23 cellular contexts compared by ENCODE assay signal in genomic region chr7:149717481-149717880, GRCh38. TPM values are rescaled to one million over a fixed set of nuclear protein-coding genes. Genes with fewer than 3 reads are reported as not detected.
DNase-seq lines count a peak whose midpoint lies in the region; ATAC-seq and TF ChIP-seq lines count a peak whose summit lies in the region.
"Had no signal": no experiment of that assay in that cellular context is flagged by ENCODE, and none has a peak within 500 bp of the region (broad histone marks: within the 10 kb centered on the region; RNA-seq: fewer than 3 reads in every experiment).

No MANE protein-coding gene starts in this region.

- intact Hi-C loops in left cardiac atrium (cut with DNase I) = loop anchor here in 1 of 2 donors (10.0 kb wide), 1 partner anchor 93 kb away; no protein-coding TSS in a partner anchor
- intact Hi-C loops in posterior vena cava (cut with DNase I) = no loop called here

- ATAC-seq in left cardiac atrium (peak in 1 of 2 donors; percentile 2), GM18511 (IDR thresholded peaks at IDR 0.05; ENCODE audit: unreplicated experiment) (no peak)
- ATAC-seq: body of pancreas had no signal

- DNase-seq in D341Med (ENCODE audit: low spot score) (peak; percentile 14), left cardiac atrium (peak; percentile 69), posterior vena cava (ENCODE audit: low spot score) (peak; percentile 54), NCI-H226 (no peak), T-helper 9 cell (no peak)
- no peak for DNase-seq in stimulated activated CD4-positive, alpha-beta T cell treated with anti-CD3 and anti-CD28 coated beads, Interleukin-12 subunit alpha, Interleukin-12 subunit beta, amount 100 ng/mL, for 4 hours
- DNase-seq: activated CD4-positive, alpha-beta T cell treated with anti-CD3 and anti-CD28 coated beads, Interleukin-2, amount 10 ng/mL, durations not matched to agents 7 days and 5 days; activated naive CD4-positive, alpha-beta T cell; activated T-cell treated with anti-CD3 and anti-CD28 coated beads, Interleukin-2, amount 50 U/mL, for 48 hours; BE2C; body of pancreas; DMS53; dorsolateral prefrontal cortex; kidney; NCI-H2081; NCI-H446 treated with DMSO at 0.1 percent for 48 hours; NCI-H82; SK-N-SH; stimulated activated naive CD4-positive, alpha-beta T cell treated with Interleukin-2 at 50 U/mL for 16 hours; T-helper 2 cell had no signal

- no peak for TF ChIP-seq CTCF in VCaP (conservative IDR thresholded peaks at IDR 0.05)

- peak overlapping the region; percentile 84; the same call in 1 of the 2 replicates for H3K27ac ChIP-seq in VCaP
- H3K27ac ChIP-seq: body of pancreas, thoracic aorta had no signal

RNA-seq across cellular contexts. Expression of gene ZNF467, which starts 55.9 kb away (rescaled TPM):
- total RNA-seq in left cardiac atrium (10 to 100 TPM in 1 of 2 donors, 1 to 10 TPM in 1; 7.9 to 10.4 TPM), posterior vena cava (10 to 100 TPM; 10.9 to 12.0 TPM)

Comparison
In these comparisons a context has a peak if more than half of its experiments do, and no peak if none do; other contexts are left out.
1. DNase-seq: peak in D341Med (single experiment), left cardiac atrium (single experiment) and posterior vena cava (single experiment); none in NCI-H226 (single experiment), stimulated activated CD4-positive, alpha-beta T cell treated with anti-CD3 and anti-CD28 coated beads, Interleukin-12 subunit alpha, Interleukin-12 subunit beta, amount 100 ng/mL, for 4 hours (single experiment) and T-helper 9 cell (single experiment).